15 cellular contexts compared by ENCODE assay signal in the genomic region with DNA sequence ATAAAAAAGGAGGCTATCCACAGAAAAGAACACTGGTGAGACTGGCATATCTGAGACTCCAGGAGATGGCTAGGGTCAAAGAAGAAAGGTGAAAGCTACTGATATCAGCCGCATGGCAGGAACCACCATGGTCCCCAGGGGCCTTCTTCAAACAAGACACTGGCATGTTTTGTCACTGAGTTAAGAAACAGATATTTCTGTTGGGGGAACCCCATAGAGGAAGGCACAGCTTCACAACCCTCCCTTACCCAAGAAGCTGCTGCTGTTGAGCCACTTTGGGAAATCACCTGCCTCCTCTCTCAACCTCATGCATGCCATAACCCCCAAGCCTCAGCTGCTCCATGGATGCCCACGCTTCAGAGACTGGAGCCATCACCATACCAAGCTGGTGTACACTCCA. TPM values are rescaled to one million over a fixed set of nuclear protein-coding genes. Genes with fewer than 3 reads are reported as not detected.
DNase-seq lines count a peak whose midpoint lies in the region; ATAC-seq lines count a peak whose summit lies in the region.
"Had no signal": no experiment of that assay in that cellular context is flagged by ENCODE, and none has a peak within 500 bp of the region (broad histone marks: within the 10 kb centered on the region; RNA-seq: fewer than 3 reads in every experiment).

No MANE protein-coding gene starts in this region.

- no peaks in the 10 kb centered on the region for H3K27me3 ChIP-seq in mesendoderm (ENCODE audit: insufficient read depth, low read length, poor library complexity)

- H3K9me3 Mint-ChIP-seq in activated naive CD4-positive, alpha-beta T cell treated with anti-CD3 and anti-CD28 coated beads for 36 hours, result no peaks in the 10 kb centered on the region
- H3K9me3 Mint-ChIP-seq: brain had no signal

- DNase-seq in activated naive CD4-positive, alpha-beta T cell treated with anti-CD3 and anti-CD28 coated beads for 36 hours, result peak; percentile 47
- no peak for DNase-seq in activated naive CD4-positive, alpha-beta T cell treated with Interleukin-2 at 50 U/mL for 16 hours
- DNase-seq in COLO829 (ENCODE audit: low spot score) (no peak), mesendoderm (no peak), A172 (ENCODE audit: low spot score) (no peak), HCEC 1CT (no peak)
- DNase-seq: GF-D8, NCI-H1930, trophoblast cell had no signal

- no peaks in the 10 kb centered on the region for H3K36me3 Mint-ChIP-seq in activated naive CD4-positive, alpha-beta T cell treated with anti-CD3 and anti-CD28 coated beads for 36 hours (ENCODE audit: low read depth)
- H3K36me3 Mint-ChIP-seq: brain had no signal

- H3K4me2 ChIP-seq in mesendoderm (ENCODE audit: low read length), result no peak overlapping the region

- H3K27me3 Mint-ChIP-seq in activated naive CD4-positive, alpha-beta T cell treated with anti-CD3 and anti-CD28 coated beads for 36 hours (ENCODE audit: low read depth), result no peaks in the 10 kb centered on the region
- H3K27me3 Mint-ChIP-seq: brain, progenitor cell of endocrine pancreas had no signal

- no peak overlapping the region for H2BK5ac ChIP-seq in mesendoderm (ENCODE audit: low read length)

- CTCF ChIA-PET in activated naive CD4-positive, alpha-beta T cell treated with anti-CD3 and anti-CD28 coated beads for 36 hours (lab: Charles Lee), result interaction anchor here (1.5 kb wide), 1 partner anchor 106 kb away, joined by 6 read pairs; no protein-coding TSS in a partner anchor

- H3K23ac ChIP-seq in mesendoderm (ENCODE audit: low read length), result no peak overlapping the region

- ATAC-seq in HG02642 (IDR thresholded peaks at IDR 0.05; ENCODE audit: poor library complexity, unreplicated experiment) (peak; percentile 89), HG03520 (IDR thresholded peaks at IDR 0.05; ENCODE audit: unreplicated experiment) (peak; percentile 78)

- no peak overlapping the region for H3K4me3 ChIP-seq in mesendoderm (ENCODE audit: low read length)
- H3K4me3 ChIP-seq: SJSA1 had no signal

- no peaks in the 10 kb centered on the region for H3K79me2 ChIP-seq in mesendoderm (ENCODE audit: control insufficient read depth, insufficient read depth, low read length)

- peak overlapping the region; percentile 11 for H3K27ac Mint-ChIP-seq in activated naive CD4-positive, alpha-beta T cell treated with anti-CD3 and anti-CD28 coated beads for 36 hours
- H3K27ac Mint-ChIP-seq: brain, progenitor cell of endocrine pancreas had no signal

- H3K36me3 ChIP-seq in mesendoderm (ENCODE audit: control insufficient read depth, insufficient read depth, low read length), result no peaks in the 10 kb centered on the region
- H3K36me3 ChIP-seq: SJSA1 had no signal

- no peak overlapping the region for H4K5ac ChIP-seq in mesendoderm (ENCODE audit: low read length)

- H4K8ac ChIP-seq in mesendoderm (ENCODE audit: low read depth, low read length), result no peak overlapping the region

- no peak overlapping the region for H3K18ac ChIP-seq in mesendoderm (ENCODE audit: low read length)

- H3K4me1 ChIP-seq in mesendoderm (ENCODE audit: control insufficient read depth, low read depth, low read length), result no peaks in the 10 kb centered on the region
- H3K4me1 ChIP-seq: SJSA1 had no signal

- no peak overlapping the region for H3K9ac ChIP-seq in mesendoderm (ENCODE audit: low read length)

- no peak overlapping the region for H2BK15ac ChIP-seq in mesendoderm (replicated peaks; ENCODE audit: low read depth)

- no peak overlapping the region for H3K4ac ChIP-seq in mesendoderm (ENCODE audit: low read depth, low read length)

- WGBS in mesendoderm (ENCODE audit: extremely low coverage, insufficient coverage, low lambda C conversion rate), result no CpG with 5 or more reads among the region's 2 CpGs

- H2AK5ac ChIP-seq in mesendoderm (ENCODE audit: low read length), result no peak overlapping the region

- H2BK120ac ChIP-seq in mesendoderm (ENCODE audit: low read depth, low read length), result no peak overlapping the region

- H3K4me3 Mint-ChIP-seq in activated naive CD4-positive, alpha-beta T cell treated with anti-CD3 and anti-CD28 coated beads for 36 hours, result no peak overlapping the region
- H3K4me3 Mint-ChIP-seq: brain had no signal

- H3K56ac ChIP-seq in mesendoderm (ENCODE audit: low read length), result no peak overlapping the region

- intact Hi-C loops in activated naive CD4-positive, alpha-beta T cell treated with anti-CD3 and anti-CD28 coated beads for 36 hours (cut with micrococcal nuclease), result no loop called here

- H3K4me1 Mint-ChIP-seq in activated naive CD4-positive, alpha-beta T cell treated with anti-CD3 and anti-CD28 coated beads for 36 hours (ENCODE audit: low read depth), result peaks cover 18% of the 10 kb centered on the region
- H3K4me1 Mint-ChIP-seq: brain had no signal

- H3K79me1 ChIP-seq in mesendoderm (ENCODE audit: low read length), result no peaks in the 10 kb centered on the region

- H3K27ac ChIP-seq in mesendoderm (ENCODE audit: low read depth, low read length), result no peak overlapping the region
- H3K27ac ChIP-seq: SJSA1 had no signal

RNA-seq across cellular contexts. Expression of gene BTNL3, which starts 13.3 kb away (rescaled TPM):
- not detected for total RNA-seq in activated naive CD4-positive, alpha-beta T cell treated with anti-CD3 and anti-CD28 coated beads for 36 hours
- not detected for polyA plus RNA-seq in mesendoderm (2013, experiment 1 of 2)
- not detected for polyA plus RNA-seq in mesendoderm (2013, experiment 2 of 2)
- total RNA-seq in A172 (2014; rRNA removed; shearing (Covaris generic)), result not detected in 2 replicates
- total RNA-seq: fibroblast of lung, progenitor cell of endocrine pancreas, SJSA1 had no signal
- polyA plus RNA-seq: fibroblast of lung had no signal
